In genomic region chr7:139897422-139898085, GRCh38 we compare ENCODE assay signal across 29 cellular contexts.
DNase-seq lines count a peak whose midpoint lies in the region; ATAC-seq, FAIRE-seq and TF ChIP-seq lines count a peak whose summit lies in the region.
"Had no signal": no experiment of that assay in that cellular context is flagged by ENCODE, and none has a peak within 500 bp of the region (broad histone marks: within the 10 kb centered on the region; RNA-seq: fewer than 3 reads in every experiment).

No MANE protein-coding gene starts in this region.

- no peak overlapping the region for H3K4me3 Mint-ChIP-seq in naive thymus-derived CD4-positive, alpha-beta T cell
- H3K4me3 Mint-ChIP-seq: activated CD4-positive, alpha-beta memory T cell treated with anti-CD3 and anti-CD28 coated beads for 36 hours; activated naive CD4-positive, alpha-beta T cell treated with anti-CD3 and anti-CD28 coated beads, Interleukin-2, amount 10 ng/mL, durations not matched to agents 7 days and 5 days; CD4-positive, alpha-beta memory T cell; immature natural killer cell; memory B cell had no signal

- POLR2A ChIA-PET in naive thymus-derived CD4-positive, alpha-beta T cell (lab: Charles Lee) = no interaction called here

- CTCF ChIA-PET in naive thymus-derived CD4-positive, alpha-beta T cell (lab: Charles Lee) = no interaction called here

- H3K27me3 ChIP-seq in bronchial epithelial cell (ENCODE audit: control insufficient read depth, insufficient read depth, low read length) (no peaks in the 10 kb centered on the region), aorta (ENCODE audit: control insufficient read depth in 1 of 2, insufficient read depth in 2 of 2, low read length in 1 of 2) (no peaks in the 10 kb centered on the region)
- no peaks in the 10 kb centered on the region for H3K27me3 ChIP-seq in naive thymus-derived CD4-positive, alpha-beta T cell (ENCODE audit: control insufficient read depth in 2 of 2, insufficient read depth in 2 of 2, low read length in 2 of 2)
- H3K27me3 ChIP-seq: adrenal gland, brain microvascular endothelial cell had no signal

- DNase-seq in left ventricle myocardium superior (no peak), cardiac septum (ENCODE audit: low spot score) (no peak), bronchial epithelial cell (ENCODE audit: low read depth) (peak; percentile 40), aorta (no peak), T1000 (lab: John Stamatoyannopoulos, UW) (no peak), cortex of kidney (lab: John Stamatoyannopoulos, UW) (no peak)
- no peak for DNase-seq in naive thymus-derived CD4-positive, alpha-beta T cell
- DNase-seq: activated CD4-positive, alpha-beta memory T cell treated with anti-CD3 and anti-CD28 coated beads for 36 hours; activated CD4-positive, CD25-positive, alpha-beta regulatory T cell treated with anti-CD3 and anti-CD28 coated beads, Interleukin-2, amount 50 U/mL, for 72 hours; activated naive CD4-positive, alpha-beta T cell treated with anti-CD3 and anti-CD28 coated beads, Interleukin-2, amount 10 ng/mL, durations not matched to agents 7 days and 5 days; adrenal gland; AML-193; brain microvascular endothelial cell; CD4-positive, alpha-beta memory T cell; immature natural killer cell; Karpas-422; left colon; NCI-H146; NCI-H226; NCI-H526 treated with DMSO at 0.1 percent for 48 hours; PC-9; SHP77; stimulated activated naive CD4-positive, alpha-beta T cell treated with Interleukin-2 at 50 U/mL for 16 hours; T-helper 2 cell had no signal

- no peak overlapping the region for H3K27ac Mint-ChIP-seq in naive thymus-derived CD4-positive, alpha-beta T cell
- H3K27ac Mint-ChIP-seq: activated CD4-positive, alpha-beta memory T cell treated with anti-CD3 and anti-CD28 coated beads for 36 hours; activated naive CD4-positive, alpha-beta T cell treated with anti-CD3 and anti-CD28 coated beads, Interleukin-2, amount 10 ng/mL, durations not matched to agents 7 days and 5 days; CD4-positive, alpha-beta memory T cell; immature natural killer cell; memory B cell had no signal

- peaks cover 0 to 4% (median 0%) of the 10 kb centered on the region in 5 donors for H3K27me3 Mint-ChIP-seq in naive thymus-derived CD4-positive, alpha-beta T cell
- H3K27me3 Mint-ChIP-seq: activated CD4-positive, alpha-beta memory T cell treated with anti-CD3 and anti-CD28 coated beads for 36 hours; CD4-positive, alpha-beta memory T cell; memory B cell had no signal

- no peak overlapping the region for H3K4me3 ChIP-seq in bronchial epithelial cell (ENCODE audit: low read depth, low read length)
- no peak overlapping the region for H3K4me3 ChIP-seq in naive thymus-derived CD4-positive, alpha-beta T cell (ENCODE audit: low read length)
- no peak overlapping the region for H3K4me3 ChIP-seq in aorta (ENCODE audit: low read length in 2 of 2)
- H3K4me3 ChIP-seq: A549, adrenal gland, PC-9 had no signal

- 86% methylated on average over 5 of the region's 5 CpGs for WGBS in aorta, 2 donors

- no peaks in the 10 kb centered on the region for H3K36me3 ChIP-seq in bronchial epithelial cell (ENCODE audit: control insufficient read depth, insufficient read depth, low read length)
- H3K36me3 ChIP-seq in naive thymus-derived CD4-positive, alpha-beta T cell (ENCODE audit: control insufficient read depth in 2 of 3, insufficient read depth in 3 of 3, low read length in 3 of 3) = no peaks in the 10 kb centered on the region
- no peaks in the 10 kb centered on the region for H3K36me3 ChIP-seq in aorta (ENCODE audit: control insufficient read depth in 1 of 2, insufficient read depth in 2 of 2, low read length in 1 of 2)
- H3K36me3 ChIP-seq: adrenal gland, brain microvascular endothelial cell had no signal

- H3K4me1 Mint-ChIP-seq in naive thymus-derived CD4-positive, alpha-beta T cell = peaks cover 0 to 1% (median 0%) of the 10 kb centered on the region in 7 donors
- H3K4me1 Mint-ChIP-seq: activated naive CD4-positive, alpha-beta T cell treated with anti-CD3 and anti-CD28 coated beads, Interleukin-2, amount 10 ng/mL, durations not matched to agents 7 days and 5 days; CD4-positive, alpha-beta memory T cell had no signal

- no peak overlapping the region for H3K27ac ChIP-seq in naive thymus-derived CD4-positive, alpha-beta T cell (ENCODE audit: low read depth, low read length)
- H3K27ac ChIP-seq in aorta (ENCODE audit: low read depth in 1 of 2, low read length in 2 of 2) = no peak overlapping the region
- H3K27ac ChIP-seq: A549, adrenal gland, brain microvascular endothelial cell, PC-9 had no signal

- peaks cover 0 to 2% (median 0%) of the 10 kb centered on the region in 5 donors for H3K36me3 Mint-ChIP-seq in naive thymus-derived CD4-positive, alpha-beta T cell
- H3K36me3 Mint-ChIP-seq: activated CD4-positive, alpha-beta memory T cell treated with anti-CD3 and anti-CD28 coated beads for 36 hours; activated naive CD4-positive, alpha-beta T cell treated with anti-CD3 and anti-CD28 coated beads, Interleukin-2, amount 10 ng/mL, durations not matched to agents 7 days and 5 days had no signal

- intact Hi-C loops in left ventricle myocardium superior (cut with micrococcal nuclease) (no loop called here), cardiac septum (cut with DNase I) (no loop called here), aorta (cut with DNase I) (no loop called here)
- intact Hi-C loops in naive thymus-derived CD4-positive, alpha-beta T cell (cut with micrococcal nuclease) = no loop called here

- peaks cover 0 to 11% (median 2%) of the 10 kb centered on the region in 11 donors for H3K9me3 Mint-ChIP-seq in naive thymus-derived CD4-positive, alpha-beta T cell
- H3K9me3 Mint-ChIP-seq: activated naive CD4-positive, alpha-beta T cell treated with anti-CD3 and anti-CD28 coated beads, Interleukin-2, amount 10 ng/mL, durations not matched to agents 7 days and 5 days had no signal

- FAIRE-seq in bronchial epithelial cell (lab: Jason Lieb, UNC) = no peak
- FAIRE-seq: A549, endothelial cell of umbilical vein, urothelium cell line had no signal

- H3K4me1 ChIP-seq in naive thymus-derived CD4-positive, alpha-beta T cell (ENCODE audit: control insufficient read depth in 2 of 2, insufficient read depth in 2 of 2, low read length in 2 of 2) = no peaks in the 10 kb centered on the region
- no peaks in the 10 kb centered on the region for H3K4me1 ChIP-seq in aorta (ENCODE audit: control insufficient read depth in 1 of 2, insufficient read depth in 2 of 2, low read length in 2 of 2)
- H3K4me1 ChIP-seq: A549, adrenal gland had no signal

- ATAC-seq in left ventricle myocardium superior = peak; percentile 12
- peak; percentile 22 for ATAC-seq in naive thymus-derived CD4-positive, alpha-beta T cell
- peak; percentile 13 for ATAC-seq in aorta (ENCODE audit: low FRiP score)
- no peak for ATAC-seq in HG02970 (IDR thresholded peaks at IDR 0.05; ENCODE audit: low FRiP score, unreplicated experiment)
- ATAC-seq: A549, left colon had no signal

- H3K9me3 ChIP-seq in naive thymus-derived CD4-positive, alpha-beta T cell (ENCODE audit: control insufficient read depth in 2 of 3, low read length in 3 of 3) = no peaks in the 10 kb centered on the region
- H3K9me3 ChIP-seq in aorta (ENCODE audit: control insufficient read depth, low read length) = no peaks in the 10 kb centered on the region
- H3K9me3 ChIP-seq: A549, adrenal gland had no signal

- TF ChIP-seq CTCF in bronchial epithelial cell (IDR thresholded peaks at IDR 0.05; ENCODE audit: insufficient read depth, low read length, severe bottlenecking) = no peak
